Comparison of ENCODE assay signal across 1 cellular context in the genomic region with DNA sequence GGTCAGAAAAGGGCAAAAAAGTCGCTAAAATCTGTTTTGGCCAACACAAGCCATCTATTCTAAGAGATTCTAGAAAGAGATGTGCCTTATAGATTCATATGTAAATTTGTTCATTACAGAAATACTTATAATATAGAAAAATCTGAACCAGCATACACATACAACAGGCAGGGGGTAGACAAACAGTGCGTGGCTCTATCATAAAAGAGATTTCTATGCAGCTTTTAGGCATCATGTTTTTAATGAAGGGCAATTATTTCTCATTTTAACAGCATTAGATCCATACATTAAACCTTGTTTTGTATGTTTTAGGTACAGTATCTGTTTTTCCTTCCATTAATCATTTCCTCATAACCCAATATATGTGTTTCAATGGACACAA.
TF ChIP-seq lines count a peak whose summit lies in the region.

No MANE protein-coding gene starts in this region.

TF ChIP-seq in GM12891, 5 proteins besides CTCF, POLR2A, EP300 and RAD21 (continued from another document):
- no peak for TF ChIP-seq SPI1 (IDR thresholded peaks at IDR 0.05; ENCODE audit: low read depth, low read length)
